28 cellular contexts compared by ENCODE assay signal in the genomic region with DNA sequence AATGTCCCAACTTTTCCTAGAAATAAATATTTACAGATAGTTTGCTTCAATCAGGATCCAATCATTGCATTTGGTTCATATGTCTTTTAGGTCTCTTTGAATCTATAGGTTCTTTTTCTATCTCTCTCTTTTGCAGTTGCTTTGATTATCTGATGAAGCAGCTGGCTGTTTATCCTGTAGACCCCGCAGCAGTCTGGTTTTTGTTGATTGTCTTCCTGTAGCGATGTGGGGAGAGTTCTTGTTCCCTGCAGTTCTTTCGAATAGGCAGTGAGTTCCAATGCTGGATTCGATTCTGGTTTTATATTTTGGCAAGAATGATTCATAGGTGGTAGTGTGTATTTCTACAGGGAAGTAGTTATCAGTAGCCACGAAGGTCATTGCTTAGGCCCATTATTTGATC. TPM values are rescaled to one million over a fixed set of nuclear protein-coding genes. Genes with fewer than 3 reads are reported as not detected.
"Had no signal": no experiment of that assay in that cellular context is flagged by ENCODE, and none has a peak within 500 bp of the region (broad histone marks: within the 10 kb centered on the region; RNA-seq: fewer than 3 reads in every experiment).

No MANE protein-coding gene starts in this region.

- H3K79me2 ChIP-seq: hepatocyte, parathyroid adenoma had no signal

- H3K4me1 ChIP-seq: adrenal gland, ascending aorta, left lung, parathyroid adenoma, transverse colon had no signal

- H3K4me3 Mint-ChIP-seq: activated CD4-positive, alpha-beta T cell treated with anti-CD3 and anti-CD28 coated beads, Interleukin-2, amount 10 ng/mL, durations not matched to agents 7 days and 5 days; activated CD8-positive, alpha-beta T cell treated with anti-CD3 and anti-CD28 coated beads for 36 hours; activated naive CD8-positive, alpha-beta T cell; nephron; stimulated activated effector memory CD8-positive, alpha-beta T cell treated with anti-CD3 and anti-CD28 coated beads, Interleukin-12 subunit alpha, Interleukin-12 subunit beta, amount 100 ng/mL, for 72 hours; T-helper 1 cell treated with Interleukin-12 subunit alpha and Interleukin-12 subunit beta and Interleukin-4 antibody, amounts not matched to agents 30 μg/mL and 1 μg/mL, for 36 hours had no signal

- H3K36me3 Mint-ChIP-seq: activated naive CD8-positive, alpha-beta T cell; stimulated activated effector memory CD8-positive, alpha-beta T cell treated with anti-CD3 and anti-CD28 coated beads, Interleukin-12 subunit alpha, Interleukin-12 subunit beta, amount 100 ng/mL, for 72 hours had no signal

- H3K4me3 ChIP-seq: adrenal gland, ascending aorta, hepatocyte, left lung, transverse colon had no signal

- DNase-seq: activated CD4-positive, alpha-beta T cell treated with anti-CD3 and anti-CD28 coated beads, Interleukin-2, amount 10 ng/mL, durations not matched to agents 7 days and 5 days; activated CD4-positive, CD25-positive, alpha-beta regulatory T cell treated with anti-CD3 and anti-CD28 coated beads, Interleukin-2, amount 50 U/mL, for 72 hours; activated CD8-positive, alpha-beta T cell treated with anti-CD3 and anti-CD28 coated beads for 36 hours; activated naive CD4-positive, alpha-beta T cell; adrenal gland; brain microvascular endothelial cell; caudate nucleus; dermis blood vessel endothelial cell; effector CD8-positive, alpha-beta T cell; glutamatergic neuron; kidney glomerular epithelial cell; left lung; midbrain; nucleus accumbens; right cardiac atrium; transverse colon; WERI-Rb-1 had no signal

- H3K4me1 Mint-ChIP-seq: activated CD4-positive, alpha-beta T cell treated with anti-CD3 and anti-CD28 coated beads, Interleukin-2, amount 10 ng/mL, durations not matched to agents 7 days and 5 days; nephron; stimulated activated effector memory CD8-positive, alpha-beta T cell treated with anti-CD3 and anti-CD28 coated beads, Interleukin-12 subunit alpha, Interleukin-12 subunit beta, amount 100 ng/mL, for 72 hours had no signal

- H3K4me2 ChIP-seq: hepatocyte had no signal

- H3K27me3 ChIP-seq: adrenal gland, ascending aorta, brain microvascular endothelial cell, hepatocyte, left lung, transverse colon had no signal

- H3K9me3 ChIP-seq: adrenal gland, ascending aorta, left lung, transverse colon had no signal

- H3K9ac ChIP-seq: parathyroid adenoma had no signal

- H3K27ac ChIP-seq: adrenal gland, ascending aorta, brain microvascular endothelial cell, hepatocyte, left lung, parathyroid adenoma, transverse colon, WERI-Rb-1 had no signal

- H2AFZ ChIP-seq: hepatocyte, parathyroid adenoma had no signal

- H3K27ac Mint-ChIP-seq: activated CD4-positive, alpha-beta T cell treated with anti-CD3 and anti-CD28 coated beads, Interleukin-2, amount 10 ng/mL, durations not matched to agents 7 days and 5 days; activated CD8-positive, alpha-beta T cell treated with anti-CD3 and anti-CD28 coated beads for 36 hours; activated naive CD8-positive, alpha-beta T cell; activated T-helper 2 cell treated with anti-CD3 and anti-CD28 coated beads, Interferon-gamma antibody, Interleukin-2, Interleukin-4, amounts not matched to agents 10 μg/mL and 5 μg/mL and 100 μg/mL, durations not matched to agents 14 hours and 24 hours and 36 hours; nephron; stimulated activated effector memory CD8-positive, alpha-beta T cell treated with anti-CD3 and anti-CD28 coated beads, Interleukin-12 subunit alpha, Interleukin-12 subunit beta, amount 100 ng/mL, for 72 hours; T-helper 1 cell treated with Interleukin-12 subunit alpha and Interleukin-12 subunit beta and Interleukin-4 antibody, amounts not matched to agents 30 μg/mL and 1 μg/mL, for 36 hours had no signal

- H3K27me3 Mint-ChIP-seq: activated CD8-positive, alpha-beta T cell treated with anti-CD3 and anti-CD28 coated beads for 36 hours; activated naive CD8-positive, alpha-beta T cell had no signal

- H3K9me3 Mint-ChIP-seq: activated CD4-positive, alpha-beta T cell treated with anti-CD3 and anti-CD28 coated beads, Interleukin-2, amount 10 ng/mL, durations not matched to agents 7 days and 5 days; activated CD8-positive, alpha-beta T cell treated with anti-CD3 and anti-CD28 coated beads for 36 hours; activated T-helper 2 cell treated with anti-CD3 and anti-CD28 coated beads, Interferon-gamma antibody, Interleukin-2, Interleukin-4, amounts not matched to agents 10 μg/mL and 5 μg/mL and 100 μg/mL, durations not matched to agents 14 hours and 24 hours and 36 hours; nephron; stimulated activated effector memory CD8-positive, alpha-beta T cell treated with anti-CD3 and anti-CD28 coated beads, Interleukin-12 subunit alpha, Interleukin-12 subunit beta, amount 100 ng/mL, for 72 hours; T-helper 1 cell treated with Interleukin-12 subunit alpha and Interleukin-12 subunit beta and Interleukin-4 antibody, amounts not matched to agents 30 μg/mL and 1 μg/mL, for 36 hours had no signal

- H3K36me3 ChIP-seq: adrenal gland, ascending aorta, brain microvascular endothelial cell, left lung, transverse colon, WERI-Rb-1 had no signal

- ATAC-seq: activated CD8-positive, alpha-beta T cell treated with anti-CD3 and anti-CD28 coated beads for 36 hours; esophagus mucosa; left lung; right cardiac atrium; stimulated activated effector memory CD8-positive, alpha-beta T cell treated with anti-CD3 and anti-CD28 coated beads, Interleukin-12 subunit alpha, Interleukin-12 subunit beta, amount 100 ng/mL, for 72 hours had no signal

RNA-seq across cellular contexts. Expression of a gene that starts 7.4 kb away (rescaled TPM):
- total RNA-seq: activated CD4-positive, alpha-beta T cell treated with anti-CD3 and anti-CD28 coated beads, Interleukin-2, amount 10 ng/mL, durations not matched to agents 7 days and 5 days; activated T-helper 2 cell treated with anti-CD3 and anti-CD28 coated beads, Interferon-gamma antibody, Interleukin-2, Interleukin-4, amounts not matched to agents 10 μg/mL and 5 μg/mL and 100 μg/mL, durations not matched to agents 14 hours and 24 hours and 36 hours; adrenal gland; ascending aorta; dermis blood vessel endothelial cell; esophagus mucosa; frontal cortex; pulmonary artery endothelial cell; right cardiac atrium had no signal
- polyA plus RNA-seq: right cardiac atrium had no signal
